ENCODE assay signal across 8 cellular contexts in genomic region chr19:29694669-29695627, GRCh38. TPM values are rescaled to one million over a fixed set of nuclear protein-coding genes. Genes with fewer than 3 reads are reported as not detected.
DNase-seq lines count a peak whose midpoint lies in the region; ATAC-seq and TF ChIP-seq lines count a peak whose summit lies in the region.

No MANE protein-coding gene starts in this region.

- peak; percentile 81 for ATAC-seq in HG02943 (IDR thresholded peaks at IDR 0.05; ENCODE audit: low read depth, unreplicated experiment)

- peak in 1 of 3 donors; percentile 74 for TF ChIP-seq CTCF in lower leg skin (IDR thresholded peaks at IDR 0.05)

- 50 to 58% methylated on average over 14 to 18 of the region's 19 CpGs for WGBS in lower leg skin, 2 donors

- intact Hi-C loops in lower leg skin (cut with DNase I; ENCODE audit: low total_unique reads) = no loop called here

- H3K4me3 ChIP-seq in lower leg skin (ENCODE audit: low read depth, poor library complexity, severe bottlenecking) = no peak overlapping the region

- no peak for TF ChIP-seq POLR2A in lower leg skin (IDR thresholded peaks at IDR 0.05)

- DNase-seq in NK-92 treated with Interleukin-12 subunit alpha and Interleukin-12 subunit beta, amount 100 ng/mL, for 24 hours (lab: John Stamatoyannopoulos, UW) = peak; percentile 73
- no peak for DNase-seq in NK-92 (lab: John Stamatoyannopoulos, UW; ENCODE audit: unreplicated experiment)
- DNase-seq in NCI-H446 treated with DMSO at 0.1 percent for 48 hours (lab: John Stamatoyannopoulos, UW) = peak; percentile 52
- peak; percentile 70 to 75 for DNase-seq in activated CD4-positive, alpha-beta T cell treated with anti-CD3 and anti-CD28 coated beads, Interleukin-2, amount 50 U/mL, for 24 hours (ENCODE audit: low read depth in 1 of 2, low spot score in 1 of 2)
- peak; percentile 33 for DNase-seq in dedifferentiated amniotic fluid mesenchymal stem cell (ENCODE audit: extremely low spot score)
- DNase-seq in lower leg skin (ENCODE audit: low spot score in 2 of 2) = peak; percentile 73 to 96
- DNase-seq in stimulated activated CD8-positive, alpha-beta memory T cell treated with anti-CD3 and anti-CD28 coated beads, Interleukin-12 subunit alpha, Interleukin-12 subunit beta, amount 100 ng/mL, for 4 hours (ENCODE audit: low read depth) = peak; percentile 62

RNA-seq across cellular contexts. Expression of gene C19orf12, which starts 20.1 kb away (rescaled TPM):
- total RNA-seq in lower leg skin = 10 to 100 TPM; 20.6 to 32.3 (median 26.0) TPM

RNA-seq across cellular contexts. Expression of gene PLEKHF1, which starts 29.7 kb away (rescaled TPM):
- total RNA-seq in lower leg skin = 10 to 100 TPM; 13.1 to 18.1 (median 17.2) TPM
